Comparison of ENCODE assay signal across 25 cellular contexts in genomic region chr22:47009304-47010101, GRCh38.
"Had no signal": no experiment of that assay in that cellular context is flagged by ENCODE, and none has a peak within 500 bp of the region (broad histone marks: within the 10 kb centered on the region; RNA-seq: fewer than 3 reads in every experiment).

No MANE protein-coding gene starts in this region.

- H3K27me3 ChIP-seq: body of pancreas, foreskin keratinocyte, neural progenitor cell, right atrium auricular region, stomach, suprapubic skin, tibial nerve, uterus had no signal

- H3K27ac ChIP-seq: body of pancreas, foreskin keratinocyte, lower lobe of right lung, neural progenitor cell, psoas muscle, right atrium auricular region, stomach, suprapubic skin, tibial nerve, uterus had no signal

- H3K36me3 ChIP-seq: neural progenitor cell, uterus had no signal

- H3K9ac ChIP-seq: neural progenitor cell had no signal

- FAIRE-seq: kidney had no signal

- ATAC-seq: activated naive CD8-positive, alpha-beta T cell treated with anti-CD3 and anti-CD28 coated beads, Interleukin-2, amount 50 U/mL, for 24 hours; body of pancreas; foreskin keratinocyte; left lobe of liver; lower lobe of right lung; naive thymus-derived CD4-positive, alpha-beta T cell; psoas muscle had no signal

- H3K4me2 ChIP-seq: neural progenitor cell had no signal

- H2AFZ ChIP-seq: neural progenitor cell had no signal

- DNase-seq: activated B cell treated with CpG ODN at 0.5 μM for 24 hours; activated CD4-positive, alpha-beta memory T cell treated with anti-CD3 and anti-CD28 coated beads for 36 hours; activated CD4-positive, alpha-beta T cell treated with anti-CD3 and anti-CD28 coated beads for 4 hours; activated gamma-delta T cell; activated naive CD4-positive, alpha-beta T cell treated with anti-CD3 and anti-CD28 coated beads, Interleukin-2, amount 50 U/mL, for 16 hours; activated naive CD8-positive, alpha-beta T cell treated with anti-CD3 and anti-CD28 coated beads, Interleukin-2, amount 50 U/mL, for 24 hours; body of pancreas; caudate nucleus; effector CD4-positive, alpha-beta T cell; foreskin keratinocyte; kidney; lower lobe of right lung; mesendoderm; naive thymus-derived CD4-positive, alpha-beta T cell; psoas muscle; stimulated activated CD4-positive, alpha-beta T cell treated with anti-CD3 and anti-CD28 coated beads, Interleukin-12 subunit alpha, Interleukin-12 subunit beta, amount 100 ng/mL, for 4 hours; stimulated activated CD4-positive, alpha-beta T cell treated with anti-CD3 and anti-CD28 coated beads, Interleukin-1b, Interleukin-23, amount 100 ng/mL, for 48 hours; stomach; T1000; uterus had no signal

- H3K9me3 ChIP-seq: body of pancreas, lower lobe of right lung, psoas muscle, right atrium auricular region, stomach, suprapubic skin, tibial nerve, uterus had no signal

- H3K4me1 ChIP-seq: body of pancreas, foreskin keratinocyte, neural progenitor cell, psoas muscle, right atrium auricular region, suprapubic skin, tibial nerve, uterus had no signal

- H3K4me3 ChIP-seq: body of pancreas, lower lobe of right lung, neural progenitor cell, psoas muscle, right atrium auricular region, stomach, suprapubic skin, tibial nerve, uterus had no signal
